Comparison of ENCODE assay signal across 2 cellular contexts in the genomic region with DNA sequence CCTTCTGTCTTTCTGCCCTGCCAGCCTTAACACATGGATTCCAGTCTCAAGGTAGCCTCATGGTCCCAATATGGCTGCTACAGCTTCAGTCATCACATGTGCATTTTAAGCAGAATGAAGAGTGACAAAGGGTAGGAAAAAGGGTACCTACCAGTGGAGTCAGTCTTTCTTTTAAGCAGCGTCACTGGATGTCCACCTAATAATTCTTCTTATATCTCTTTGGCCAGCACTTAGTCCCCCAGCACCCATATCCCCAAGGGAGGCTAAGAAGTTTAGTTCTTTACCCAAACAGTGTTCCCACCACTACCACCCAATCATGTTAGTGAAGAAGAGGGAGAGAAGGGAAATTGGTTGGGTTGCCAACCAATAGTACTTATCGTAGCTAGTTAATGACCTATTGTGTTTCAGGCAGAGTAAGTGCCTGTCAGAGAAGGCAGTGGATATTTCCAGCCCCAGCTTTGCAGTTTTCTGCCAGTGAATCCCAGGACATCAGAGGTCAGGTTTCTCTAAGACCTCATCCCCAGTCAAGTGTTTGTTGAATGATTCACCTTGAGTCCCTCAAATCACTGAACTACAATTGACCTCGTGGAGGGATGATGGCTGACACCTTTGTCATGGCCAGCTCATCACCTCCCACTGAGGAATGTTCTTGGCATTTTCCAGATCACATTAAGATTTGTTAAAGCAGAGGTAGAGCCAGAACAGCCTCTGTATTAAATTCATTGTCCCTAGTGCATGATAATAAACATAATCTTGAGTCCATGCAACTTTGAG.
TF ChIP-seq lines count a peak whose summit lies in the region.

No MANE protein-coding gene starts in this region.

TF ChIP-seq in SK-N-SH, 30 proteins besides CTCF, POLR2A, EP300 and RAD21 (continued from another document):
- TF ChIP-seq RCOR1 (IDR thresholded peaks at IDR 0.05; ENCODE audit: low read length) = no peak
- TF ChIP-seq, protein P1, sequence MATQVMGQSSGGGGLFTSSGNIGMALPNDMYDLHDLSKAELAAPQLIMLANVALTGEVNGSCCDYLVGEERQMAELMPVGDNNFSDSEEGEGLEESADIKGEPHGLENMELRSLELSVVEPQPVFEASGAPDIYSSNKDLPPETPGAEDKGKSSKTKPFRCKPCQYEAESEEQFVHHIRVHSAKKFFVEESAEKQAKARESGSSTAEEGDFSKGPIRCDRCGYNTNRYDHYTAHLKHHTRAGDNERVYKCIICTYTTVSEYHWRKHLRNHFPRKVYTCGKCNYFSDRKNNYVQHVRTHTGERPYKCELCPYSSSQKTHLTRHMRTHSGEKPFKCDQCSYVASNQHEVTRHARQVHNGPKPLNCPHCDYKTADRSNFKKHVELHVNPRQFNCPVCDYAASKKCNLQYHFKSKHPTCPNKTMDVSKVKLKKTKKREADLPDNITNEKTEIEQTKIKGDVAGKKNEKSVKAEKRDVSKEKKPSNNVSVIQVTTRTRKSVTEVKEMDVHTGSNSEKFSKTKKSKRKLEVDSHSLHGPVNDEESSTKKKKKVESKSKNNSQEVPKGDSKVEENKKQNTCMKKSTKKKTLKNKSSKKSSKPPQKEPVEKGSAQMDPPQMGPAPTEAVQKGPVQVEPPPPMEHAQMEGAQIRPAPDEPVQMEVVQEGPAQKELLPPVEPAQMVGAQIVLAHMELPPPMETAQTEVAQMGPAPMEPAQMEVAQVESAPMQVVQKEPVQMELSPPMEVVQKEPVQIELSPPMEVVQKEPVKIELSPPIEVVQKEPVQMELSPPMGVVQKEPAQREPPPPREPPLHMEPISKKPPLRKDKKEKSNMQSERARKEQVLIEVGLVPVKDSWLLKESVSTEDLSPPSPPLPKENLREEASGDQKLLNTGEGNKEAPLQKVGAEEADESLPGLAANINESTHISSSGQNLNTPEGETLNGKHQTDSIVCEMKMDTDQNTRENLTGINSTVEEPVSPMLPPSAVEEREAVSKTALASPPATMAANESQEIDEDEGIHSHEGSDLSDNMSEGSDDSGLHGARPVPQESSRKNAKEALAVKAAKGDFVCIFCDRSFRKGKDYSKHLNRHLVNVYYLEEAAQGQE (IDR thresholded peaks at IDR 0.05; ENCODE audit: low read depth, low read length) = no peak
- no peak for TF ChIP-seq SMC3 (IDR thresholded peaks at IDR 0.05; ENCODE audit: low read depth, low read length)
- 0 out of 2 replicates have a peak, but pooled peaks have one; percentile 9 for TF ChIP-seq NFIC (IDR thresholded peaks at IDR 0.05; ENCODE audit: borderline replicate concordance)
- no peak for TF ChIP-seq YY1 (IDR thresholded peaks at IDR 0.05; ENCODE audit: low read depth)
- no peak for TF ChIP-seq NRF1 (IDR thresholded peaks at IDR 0.05; ENCODE audit: low read depth, low read length)
- TF ChIP-seq, protein P2, sequence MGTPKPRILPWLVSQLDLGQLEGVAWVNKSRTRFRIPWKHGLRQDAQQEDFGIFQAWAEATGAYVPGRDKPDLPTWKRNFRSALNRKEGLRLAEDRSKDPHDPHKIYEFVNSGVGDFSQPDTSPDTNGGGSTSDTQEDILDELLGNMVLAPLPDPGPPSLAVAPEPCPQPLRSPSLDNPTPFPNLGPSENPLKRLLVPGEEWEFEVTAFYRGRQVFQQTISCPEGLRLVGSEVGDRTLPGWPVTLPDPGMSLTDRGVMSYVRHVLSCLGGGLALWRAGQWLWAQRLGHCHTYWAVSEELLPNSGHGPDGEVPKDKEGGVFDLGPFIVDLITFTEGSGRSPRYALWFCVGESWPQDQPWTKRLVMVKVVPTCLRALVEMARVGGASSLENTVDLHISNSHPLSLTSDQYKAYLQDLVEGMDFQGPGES (IDR thresholded peaks at IDR 0.05; ENCODE audit: low read depth, low read length) = no peak
- TF ChIP-seq EZH2phosphoT487 (IDR thresholded peaks at IDR 0.05; ENCODE audit: borderline replicate concordance, low read depth) = no peak
- TF ChIP-seq FOSL2 (IDR thresholded peaks at IDR 0.05; ENCODE audit: borderline replicate concordance, low read depth) = peak; percentile 27; the same call in 1 of the 2 replicates
- TF ChIP-seq MXI1 (IDR thresholded peaks at IDR 0.05; ENCODE audit: low read depth, low read length) = no peak
- no peak for TF ChIP-seq MEF2A (IDR thresholded peaks at IDR 0.05; ENCODE audit: borderline replicate concordance, low read depth)
- TF ChIP-seq, protein P3, sequence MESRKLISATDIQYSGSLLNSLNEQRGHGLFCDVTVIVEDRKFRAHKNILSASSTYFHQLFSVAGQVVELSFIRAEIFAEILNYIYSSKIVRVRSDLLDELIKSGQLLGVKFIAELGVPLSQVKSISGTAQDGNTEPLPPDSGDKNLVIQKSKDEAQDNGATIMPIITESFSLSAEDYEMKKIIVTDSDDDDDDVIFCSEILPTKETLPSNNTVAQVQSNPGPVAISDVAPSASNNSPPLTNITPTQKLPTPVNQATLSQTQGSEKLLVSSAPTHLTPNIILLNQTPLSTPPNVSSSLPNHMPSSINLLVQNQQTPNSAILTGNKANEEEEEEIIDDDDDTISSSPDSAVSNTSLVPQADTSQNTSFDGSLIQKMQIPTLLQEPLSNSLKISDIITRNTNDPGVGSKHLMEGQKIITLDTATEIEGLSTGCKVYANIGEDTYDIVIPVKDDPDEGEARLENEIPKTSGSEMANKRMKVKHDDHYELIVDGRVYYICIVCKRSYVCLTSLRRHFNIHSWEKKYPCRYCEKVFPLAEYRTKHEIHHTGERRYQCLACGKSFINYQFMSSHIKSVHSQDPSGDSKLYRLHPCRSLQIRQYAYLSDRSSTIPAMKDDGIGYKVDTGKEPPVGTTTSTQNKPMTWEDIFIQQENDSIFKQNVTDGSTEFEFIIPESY (IDR thresholded peaks at IDR 0.05; ENCODE audit: borderline replicate concordance, low read depth) = no peak
- TF ChIP-seq, protein P4, sequence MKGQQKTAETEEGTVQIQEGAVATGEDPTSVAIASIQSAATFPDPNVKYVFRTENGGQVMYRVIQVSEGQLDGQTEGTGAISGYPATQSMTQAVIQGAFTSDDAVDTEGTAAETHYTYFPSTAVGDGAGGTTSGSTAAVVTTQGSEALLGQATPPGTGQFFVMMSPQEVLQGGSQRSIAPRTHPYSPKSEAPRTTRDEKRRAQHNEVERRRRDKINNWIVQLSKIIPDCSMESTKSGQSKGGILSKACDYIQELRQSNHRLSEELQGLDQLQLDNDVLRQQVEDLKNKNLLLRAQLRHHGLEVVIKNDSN (IDR thresholded peaks at IDR 0.05; ENCODE audit: borderline replicate concordance, low read depth) = no peak
- TF ChIP-seq, protein P5, sequence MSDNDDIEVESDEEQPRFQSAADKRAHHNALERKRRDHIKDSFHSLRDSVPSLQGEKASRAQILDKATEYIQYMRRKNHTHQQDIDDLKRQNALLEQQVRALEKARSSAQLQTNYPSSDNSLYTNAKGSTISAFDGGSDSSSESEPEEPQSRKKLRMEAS (IDR thresholded peaks at IDR 0.05; ENCODE audit: low read depth) = no peak
- TF ChIP-seq POLR2AphosphoS5 (IDR thresholded peaks at IDR 0.05; ENCODE audit: low read depth, low read length) = no peak
- no peak for TF ChIP-seq ELF1 (IDR thresholded peaks at IDR 0.05)
- no peak for TF ChIP-seq SIN3A (IDR thresholded peaks at IDR 0.05; ENCODE audit: borderline replicate concordance, low read depth, low read length)
- no peak for TF ChIP-seq RFX5 (IDR thresholded peaks at IDR 0.05; ENCODE audit: low read length)
- TF ChIP-seq, protein P6, sequence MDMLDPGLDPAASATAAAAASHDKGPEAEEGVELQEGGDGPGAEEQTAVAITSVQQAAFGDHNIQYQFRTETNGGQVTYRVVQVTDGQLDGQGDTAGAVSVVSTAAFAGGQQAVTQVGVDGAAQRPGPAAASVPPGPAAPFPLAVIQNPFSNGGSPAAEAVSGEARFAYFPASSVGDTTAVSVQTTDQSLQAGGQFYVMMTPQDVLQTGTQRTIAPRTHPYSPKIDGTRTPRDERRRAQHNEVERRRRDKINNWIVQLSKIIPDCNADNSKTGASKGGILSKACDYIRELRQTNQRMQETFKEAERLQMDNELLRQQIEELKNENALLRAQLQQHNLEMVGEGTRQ (IDR thresholded peaks at IDR 0.05; ENCODE audit: borderline replicate concordance, low read depth, low read length) = no peak

TF ChIP-seq in SK-N-SH treated with all-trans-retinoic acid at 6 μM for 48 hours, 23 proteins besides CTCF, POLR2A, EP300 and RAD21 (continued from another document):
- TF ChIP-seq, protein P7, sequence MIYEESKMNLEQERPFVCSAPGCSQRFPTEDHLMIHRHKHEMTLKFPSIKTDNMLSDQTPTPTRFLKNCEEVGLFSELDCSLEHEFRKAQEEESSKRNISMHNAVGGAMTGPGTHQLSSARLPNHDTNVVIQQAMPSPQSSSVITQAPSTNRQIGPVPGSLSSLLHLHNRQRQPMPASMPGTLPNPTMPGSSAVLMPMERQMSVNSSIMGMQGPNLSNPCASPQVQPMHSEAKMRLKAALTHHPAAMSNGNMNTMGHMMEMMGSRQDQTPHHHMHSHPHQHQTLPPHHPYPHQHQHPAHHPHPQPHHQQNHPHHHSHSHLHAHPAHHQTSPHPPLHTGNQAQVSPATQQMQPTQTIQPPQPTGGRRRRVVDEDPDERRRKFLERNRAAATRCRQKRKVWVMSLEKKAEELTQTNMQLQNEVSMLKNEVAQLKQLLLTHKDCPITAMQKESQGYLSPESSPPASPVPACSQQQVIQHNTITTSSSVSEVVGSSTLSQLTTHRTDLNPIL (CRISPR knock-in tag; IDR thresholded peaks at IDR 0.05; ENCODE audit: low read depth) = no peak
- TF ChIP-seq, protein P8, sequence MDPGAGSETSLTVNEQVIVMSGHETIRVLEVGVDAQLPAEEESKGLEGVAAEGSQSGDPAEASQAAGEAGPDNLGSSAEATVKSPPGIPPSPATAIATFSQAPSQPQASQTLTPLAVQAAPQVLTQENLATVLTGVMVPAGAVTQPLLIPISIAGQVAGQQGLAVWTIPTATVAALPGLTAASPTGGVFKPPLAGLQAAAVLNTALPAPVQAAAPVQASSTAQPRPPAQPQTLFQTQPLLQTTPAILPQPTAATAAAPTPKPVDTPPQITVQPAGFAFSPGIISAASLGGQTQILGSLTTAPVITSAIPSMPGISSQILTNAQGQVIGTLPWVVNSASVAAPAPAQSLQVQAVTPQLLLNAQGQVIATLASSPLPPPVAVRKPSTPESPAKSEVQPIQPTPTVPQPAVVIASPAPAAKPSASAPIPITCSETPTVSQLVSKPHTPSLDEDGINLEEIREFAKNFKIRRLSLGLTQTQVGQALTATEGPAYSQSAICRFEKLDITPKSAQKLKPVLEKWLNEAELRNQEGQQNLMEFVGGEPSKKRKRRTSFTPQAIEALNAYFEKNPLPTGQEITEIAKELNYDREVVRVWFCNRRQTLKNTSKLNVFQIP (CRISPR knock-in tag; IDR thresholded peaks at IDR 0.05; ENCODE audit: borderline replicate concordance, low read depth) = no peak
- no peak for TF ChIP-seq ZNF565 (CRISPR knock-in tag; conservative IDR thresholded peaks at IDR 0.05; ENCODE audit: low read depth)
- no peak for TF ChIP-seq ESRRG (CRISPR knock-in tag; IDR thresholded peaks at IDR 0.05)
- TF ChIP-seq, protein P9, sequence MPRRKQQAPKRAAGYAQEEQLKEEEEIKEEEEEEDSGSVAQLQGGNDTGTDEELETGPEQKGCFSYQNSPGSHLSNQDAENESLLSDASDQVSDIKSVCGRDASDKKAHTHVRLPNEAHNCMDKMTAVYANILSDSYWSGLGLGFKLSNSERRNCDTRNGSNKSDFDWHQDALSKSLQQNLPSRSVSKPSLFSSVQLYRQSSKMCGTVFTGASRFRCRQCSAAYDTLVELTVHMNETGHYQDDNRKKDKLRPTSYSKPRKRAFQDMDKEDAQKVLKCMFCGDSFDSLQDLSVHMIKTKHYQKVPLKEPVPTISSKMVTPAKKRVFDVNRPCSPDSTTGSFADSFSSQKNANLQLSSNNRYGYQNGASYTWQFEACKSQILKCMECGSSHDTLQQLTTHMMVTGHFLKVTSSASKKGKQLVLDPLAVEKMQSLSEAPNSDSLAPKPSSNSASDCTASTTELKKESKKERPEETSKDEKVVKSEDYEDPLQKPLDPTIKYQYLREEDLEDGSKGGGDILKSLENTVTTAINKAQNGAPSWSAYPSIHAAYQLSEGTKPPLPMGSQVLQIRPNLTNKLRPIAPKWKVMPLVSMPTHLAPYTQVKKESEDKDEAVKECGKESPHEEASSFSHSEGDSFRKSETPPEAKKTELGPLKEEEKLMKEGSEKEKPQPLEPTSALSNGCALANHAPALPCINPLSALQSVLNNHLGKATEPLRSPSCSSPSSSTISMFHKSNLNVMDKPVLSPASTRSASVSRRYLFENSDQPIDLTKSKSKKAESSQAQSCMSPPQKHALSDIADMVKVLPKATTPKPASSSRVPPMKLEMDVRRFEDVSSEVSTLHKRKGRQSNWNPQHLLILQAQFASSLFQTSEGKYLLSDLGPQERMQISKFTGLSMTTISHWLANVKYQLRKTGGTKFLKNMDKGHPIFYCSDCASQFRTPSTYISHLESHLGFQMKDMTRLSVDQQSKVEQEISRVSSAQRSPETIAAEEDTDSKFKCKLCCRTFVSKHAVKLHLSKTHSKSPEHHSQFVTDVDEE (CRISPR knock-in tag; IDR thresholded peaks at IDR 0.05) = no peak
- TF ChIP-seq ZNF70 (CRISPR knock-in tag; IDR thresholded peaks at IDR 0.05) = no peak
- TF ChIP-seq, protein P10, sequence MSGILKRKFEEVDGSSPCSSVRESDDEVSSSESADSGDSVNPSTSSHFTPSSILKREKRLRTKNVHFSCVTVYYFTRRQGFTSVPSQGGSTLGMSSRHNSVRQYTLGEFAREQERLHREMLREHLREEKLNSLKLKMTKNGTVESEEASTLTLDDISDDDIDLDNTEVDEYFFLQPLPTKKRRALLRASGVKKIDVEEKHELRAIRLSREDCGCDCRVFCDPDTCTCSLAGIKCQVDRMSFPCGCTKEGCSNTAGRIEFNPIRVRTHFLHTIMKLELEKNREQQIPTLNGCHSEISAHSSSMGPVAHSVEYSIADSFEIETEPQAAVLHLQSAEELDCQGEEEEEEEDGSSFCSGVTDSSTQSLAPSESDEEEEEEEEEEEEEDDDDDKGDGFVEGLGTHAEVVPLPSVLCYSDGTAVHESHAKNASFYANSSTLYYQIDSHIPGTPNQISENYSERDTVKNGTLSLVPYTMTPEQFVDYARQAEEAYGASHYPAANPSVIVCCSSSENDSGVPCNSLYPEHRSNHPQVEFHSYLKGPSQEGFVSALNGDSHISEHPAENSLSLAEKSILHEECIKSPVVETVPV (CRISPR knock-in tag; IDR thresholded peaks at IDR 0.05) = no peak
- TF ChIP-seq PPARA (CRISPR knock-in tag; IDR thresholded peaks at IDR 0.05; ENCODE audit: borderline replicate concordance) = no peak
- TF ChIP-seq BACH2 (CRISPR knock-in tag; IDR thresholded peaks at IDR 0.05; ENCODE audit: borderline replicate concordance) = no peak
- TF ChIP-seq ISL1 (CRISPR knock-in tag; IDR thresholded peaks at IDR 0.05) = no peak
- TF ChIP-seq ZFP3 (CRISPR knock-in tag; IDR thresholded peaks at IDR 0.05) = no peak
- no peak for TF ChIP-seq ZC3H10 (CRISPR knock-in tag; IDR thresholded peaks at IDR 0.05)
TF ChIP-seq in SK-N-SH treated with all-trans-retinoic acid at 6 μM for 48 hours: peak in this region for 0.
